Comparison of ENCODE assay signal across 10 cellular contexts in genomic region chr13:97978661-97979450, GRCh38. TPM values are rescaled to one million over a fixed set of nuclear protein-coding genes. Genes with fewer than 3 reads are reported as not detected.
DNase-seq lines count a peak whose midpoint lies in the region; ATAC-seq and TF ChIP-seq lines count a peak whose summit lies in the region.
"Had no signal": no experiment of that assay in that cellular context is flagged by ENCODE, and none has a peak within 500 bp of the region (broad histone marks: within the 10 kb centered on the region; RNA-seq: fewer than 3 reads in every experiment).

No MANE protein-coding gene starts in this region.

- peak overlapping the region; percentile 37 for H3K27ac Mint-ChIP-seq in T-helper 17 cell

- ATAC-seq in T-helper 17 cell, result no peak
- no peak for ATAC-seq in Right ventricle myocardium inferior
- no peak for ATAC-seq in HG02678 (IDR thresholded peaks at IDR 0.05; ENCODE audit: unreplicated experiment)

- H3K27ac ChIP-seq in AG04450 (ENCODE audit: low read depth, low read length) (no peak overlapping the region), prostate gland (no peak overlapping the region)

- WGBS in prostate gland, result 72% methylated on average over 5 of the region's 5 CpGs

- H3K36me3 ChIP-seq in iPS-15b (ENCODE audit: control insufficient read depth, insufficient read depth, low read length) (no peaks in the 10 kb centered on the region), prostate gland (no peaks in the 10 kb centered on the region)

- H3K36me3 Mint-ChIP-seq in T-helper 17 cell (ENCODE audit: low read depth), result peaks cover 6% of the 10 kb centered on the region

- H3K27me3 Mint-ChIP-seq in T-helper 17 cell, result no peaks in the 10 kb centered on the region

- H3K4me3 ChIP-seq in AG04450 (ENCODE audit: low read depth, low read length) (peak overlapping the region; percentile 93), GM08714 (ENCODE audit: low read length) (peak overlapping the region; percentile 97; the same call in 1 of the 2 replicates), iPS-15b (ENCODE audit: low read depth, low read length) (peak overlapping the region; percentile 70), prostate gland (no peak overlapping the region)

- H3K4me1 ChIP-seq in iPS-15b (ENCODE audit: control insufficient read depth, insufficient read depth, low read length) (peaks cover 7% of the 10 kb centered on the region), prostate gland (replicated peaks) (no peaks in the 10 kb centered on the region)

- CTCF ChIA-PET in AG04450 (lab: Charles Lee), result interaction anchor here (0.9 to 1.8 kb wide), 2 partner anchors 123 to 124 kb away, joined by 3 to 5 read pairs; no protein-coding TSS in a partner anchor

- peaks cover 26% of the 10 kb centered on the region for H3K4me1 Mint-ChIP-seq in T-helper 17 cell

- H3K4me3 Mint-ChIP-seq in T-helper 17 cell, result no peak overlapping the region

- TF ChIP-seq POLR2A in prostate gland (IDR thresholded peaks at IDR 0.05), result no peak

- no peak overlapping the region for H3K9ac ChIP-seq in iPS-15b (ENCODE audit: low read depth, low read length)

- TF ChIP-seq CTCF in AG04450 (IDR thresholded peaks at IDR 0.05; ENCODE audit: low read depth, low read length), result no peak
- no peak for TF ChIP-seq CTCF in prostate gland (IDR thresholded peaks at IDR 0.05)

- no peaks in the 10 kb centered on the region for H3K27me3 ChIP-seq in AG04450 (ENCODE audit: control insufficient read depth, insufficient read depth, low read length)
- no peaks in the 10 kb centered on the region for H3K27me3 ChIP-seq in iPS-15b (ENCODE audit: control insufficient read depth, insufficient read depth, low read length)
- no peaks in the 10 kb centered on the region for H3K27me3 ChIP-seq in prostate gland (replicated peaks; ENCODE audit: insufficient read depth)

- intact Hi-C loops in prostate gland (cut with DNase I) (loop anchor here (5.0 kb wide), 1 partner anchor 163 kb away; the partner anchor contains the start of gene FARP1), Right ventricle myocardium inferior (cut with DNase I) (no loop called here)

- POLR2A ChIA-PET in AG04450 (lab: Yijun Ruan, JAX), result no interaction called here

- DNase-seq in AG04450 (ENCODE audit: low read depth, low spot score), result no peak
- no peak for DNase-seq in T-helper 17 cell
- no peak for DNase-seq in prostate gland (ENCODE audit: low spot score)
- no peak for DNase-seq in Right ventricle myocardium inferior (ENCODE audit: missing footprints)
- no peak for DNase-seq in activated CD8-positive, alpha-beta memory T cell treated with anti-CD3 and anti-CD28 coated beads for 24 hours
- DNase-seq: NCI-H1694 treated with DMSO at 0.1 percent for 48 hours, small intestine had no signal

- H3K9me3 ChIP-seq in AG04450 (ENCODE audit: control insufficient read depth, insufficient read depth, low read length) (no peaks in the 10 kb centered on the region), T-helper 17 cell (ENCODE audit: control insufficient read depth, low read length, poor library complexity, severe bottlenecking) (no peaks in the 10 kb centered on the region), iPS-15b (ENCODE audit: control insufficient read depth, insufficient read depth, low read length) (no peaks in the 10 kb centered on the region), prostate gland (no peaks in the 10 kb centered on the region)

RNA-seq across cellular contexts. Expression of gene IPO5, which starts 25.4 kb away (rescaled TPM):
- 141 and 164 TPM in 2 replicates for polyA plus RNA-seq in AG04450 (2011; rRNA removed)
- polyA minus RNA-seq in AG04450 (2011; rRNA and poly(A)+ RNA removed), result 149 and 227 TPM in 2 replicates
- 10 to 100 TPM; 68.5 to 90.2 TPM for total RNA-seq in T-helper 17 cell
- total RNA-seq in prostate gland, result 100 to 1,000 TPM in 1 of 2 donors, 10 to 100 TPM in 1; 59.4 to 117 TPM
- total RNA-seq in Right ventricle myocardium inferior, result 94.0 TPM

Comparison
In these comparisons a context has a peak if more than half of its experiments do, and no peak if none do; other contexts are left out.
1. H3K4me3 ChIP-seq: peak in AG04450 (single experiment), GM08714 (single experiment) and iPS-15b (single experiment); none in prostate gland (0 of 2).